ENCODE assay signal across 9 cellular contexts in genomic region chr3:143848707-143849106, GRCh38. TPM values are rescaled to one million over a fixed set of nuclear protein-coding genes. Genes with fewer than 3 reads are reported as not detected.
DNase-seq lines count a peak whose midpoint lies in the region; ATAC-seq and TF ChIP-seq lines count a peak whose summit lies in the region.
"Had no signal": no experiment of that assay in that cellular context is flagged by ENCODE, and none has a peak within 500 bp of the region (broad histone marks: within the 10 kb centered on the region; RNA-seq: fewer than 3 reads in every experiment).

No MANE protein-coding gene starts in this region.

- H3K27me3 Mint-ChIP-seq in CD4-positive, alpha-beta memory T cell, result no peaks in the 10 kb centered on the region
- H3K27me3 Mint-ChIP-seq in HFFc6 (ENCODE audit: insufficient read depth), result no peaks in the 10 kb centered on the region; the same call in none of the 2 replicates
- no peaks in the 10 kb centered on the region for H3K27me3 Mint-ChIP-seq in nephron (ENCODE audit: low read depth)

- no peaks in the 10 kb centered on the region for H3K9me3 ChIP-seq in CD4-positive, alpha-beta memory T cell (ENCODE audit: control insufficient read depth in 1 of 2, low read length in 2 of 2)
- H3K9me3 ChIP-seq in adipocyte (ENCODE audit: control insufficient read depth, low read length), result no peaks in the 10 kb centered on the region
- H3K9me3 ChIP-seq: right lobe of liver had no signal

- no peaks in the 10 kb centered on the region for H3K36me3 ChIP-seq in CD4-positive, alpha-beta memory T cell (ENCODE audit: insufficient read depth, low read length)
- no peaks in the 10 kb centered on the region for H3K36me3 ChIP-seq in adipocyte (ENCODE audit: control insufficient read depth, insufficient read depth, low read length, severe bottlenecking)
- H3K36me3 ChIP-seq: right lobe of liver had no signal

- DNase-seq in CD4-positive, alpha-beta memory T cell, result no peak
- DNase-seq in HFFc6 (no peak), adipocyte (ENCODE audit: low read depth) (no peak), nucleus accumbens (lab: John Stamatoyannopoulos, UW) (no peak), GOT3 (lab: John Stamatoyannopoulos, UW) (no peak), superior temporal gyrus (ENCODE audit: extremely low spot score) (no peak)
- DNase-seq: right lobe of liver had no signal

- peak overlapping the region; percentile 85 to 98 for H3K4me3 ChIP-seq in CD4-positive, alpha-beta memory T cell (ENCODE audit: low read length in 2 of 2)
- H3K4me3 ChIP-seq in adipocyte (ENCODE audit: low read length), result peak overlapping the region; percentile 97

- intact Hi-C loops in CD4-positive, alpha-beta memory T cell (cut with micrococcal nuclease), result loop anchor here (1.0 to 5.0 kb wide), 5 partner anchors 18 to 123 kb away; partner anchors contain the start of gene DIPK2A

- peaks cover 45 to 71% (median 55%) of the 10 kb centered on the region in 4 donors for H3K4me1 Mint-ChIP-seq in CD4-positive, alpha-beta memory T cell
- no peaks in the 10 kb centered on the region; the same call in 1 of the 2 replicates for H3K4me1 Mint-ChIP-seq in HFFc6 (ENCODE audit: low read depth)
- H3K4me1 Mint-ChIP-seq in nephron, result peaks cover 34% of the 10 kb centered on the region

- H3K36me3 Mint-ChIP-seq in CD4-positive, alpha-beta memory T cell, result peaks cover 0 to 8% of the 10 kb centered on the region in 2 donors
- H3K36me3 Mint-ChIP-seq in HFFc6 (ENCODE audit: low read depth), result no peaks in the 10 kb centered on the region
- H3K36me3 Mint-ChIP-seq in nephron (ENCODE audit: low read depth), result no peaks in the 10 kb centered on the region

- CTCF ChIA-PET in CD4-positive, alpha-beta memory T cell (lab: Charles Lee; ENCODE audit: partially characterized antibody), result interaction anchor here (1.0 to 3.5 kb wide), 5 partner anchors 13 to 123 kb away, joined by 4 to 24 read pairs (median 6); partner anchors contain the start of gene DIPK2A

- peak overlapping the region; percentile 95 to 99 (median 98) for H3K4me3 Mint-ChIP-seq in CD4-positive, alpha-beta memory T cell
- H3K4me3 Mint-ChIP-seq in HFFc6, result peak overlapping the region; percentile 88
- H3K4me3 Mint-ChIP-seq in nephron, result peak overlapping the region; percentile 89 to 96 (median 93)

- no peaks in the 10 kb centered on the region for H3K27me3 ChIP-seq in CD4-positive, alpha-beta memory T cell (ENCODE audit: insufficient read depth, low read length)
- no peaks in the 10 kb centered on the region for H3K27me3 ChIP-seq in adipocyte (replicated peaks; ENCODE audit: control insufficient read depth, insufficient read depth, low read length)
- H3K27me3 ChIP-seq: right lobe of liver had no signal

- H3K27ac Mint-ChIP-seq in CD4-positive, alpha-beta memory T cell, result peak overlapping the region; percentile 79 to 97 (median 91)
- H3K27ac Mint-ChIP-seq in HFFc6, result no peak overlapping the region
- H3K27ac Mint-ChIP-seq in nephron, result peak overlapping the region in 2 of 3 experiments; percentile 56 to 80

- H3K27ac ChIP-seq in CD4-positive, alpha-beta memory T cell (ENCODE audit: low read depth, low read length), result peak overlapping the region; percentile 58

- ATAC-seq in GM18868 (IDR thresholded peaks at IDR 0.05; ENCODE audit: unreplicated experiment), result no peak

- POLR2A ChIA-PET in CD4-positive, alpha-beta memory T cell (lab: Charles Lee; ENCODE audit: partially characterized antibody), result interaction anchor here (0.6 to 5.9 kb wide), 5 partner anchors 9 to 124 kb away, joined by 3 to 78 read pairs (median 4); partner anchors contain the start of gene DIPK2A

- no peak overlapping the region for H3K9ac ChIP-seq in adipocyte (ENCODE audit: low read length)

- H3K9me3 Mint-ChIP-seq in CD4-positive, alpha-beta memory T cell, result no peaks in the 10 kb centered on the region
- no peaks in the 10 kb centered on the region for H3K9me3 Mint-ChIP-seq in HFFc6
- no peaks in the 10 kb centered on the region for H3K9me3 Mint-ChIP-seq in nephron

- TF ChIP-seq CTCF in HFFc6 (IDR thresholded peaks at IDR 0.05) (no peak), nephron (IDR thresholded peaks at IDR 0.05; ENCODE audit: unreplicated experiment in 3 of 3) (no peak)

- H3K4me1 ChIP-seq in CD4-positive, alpha-beta memory T cell (ENCODE audit: insufficient read depth, low read length), result peaks cover 63% of the 10 kb centered on the region
- peaks cover 31% of the 10 kb centered on the region for H3K4me1 ChIP-seq in adipocyte (ENCODE audit: control insufficient read depth, insufficient read depth, low read length)
- H3K4me1 ChIP-seq: right lobe of liver had no signal

RNA-seq across cellular contexts. Expression of gene SLC9A9, which starts 0.4 kb away (rescaled TPM):
- 10 to 100 TPM; 30.8 to 34.8 TPM for total RNA-seq in CD4-positive, alpha-beta memory T cell
- 10 to 100 TPM; 34.0 to 35.5 TPM for polyA plus RNA-seq in CD4-positive, alpha-beta memory T cell
- under 1 TPM in 4 of 6 experiments, not detected in 2; 0.10 to 0.55 (median 0.33) TPM for total RNA-seq in HFFc6 (2021; fragmentation: NEBNext Ultra II Directional; extraction: Animal tissue kit (Norgen Biotek cat#: 25700))

Comparison
In these comparisons a context has a peak if more than half of its experiments do, and no peak if none do; other contexts are left out.
1. RNA of gene SLC9A9, which starts 0.4 kb away (total RNA-seq): 30.8 to 34.8 TPM in CD4-positive, alpha-beta memory T cell; 0.10 to 0.55 TPM in HFFc6; every median in the first group is over 10 times any median in the second.
2. Peak in every context shown above with its lines, with median percentiles within 50 percentile points of each other: H3K4me3 Mint-ChIP-seq.